Comparison of ENCODE assay signal across 20 cellular contexts in genomic region chr14:96203116-96203515, GRCh38. TPM values are rescaled to one million over a fixed set of nuclear protein-coding genes. Genes with fewer than 3 reads are reported as not detected.
"Had no signal": no experiment of that assay in that cellular context is flagged by ENCODE, and none has a peak within 500 bp of the region (broad histone marks: within the 10 kb centered on the region; RNA-seq: fewer than 3 reads in every experiment).

No MANE protein-coding gene starts in this region.

- H3K4me3 Mint-ChIP-seq: stimulated activated effector memory CD8-positive, alpha-beta T cell treated with anti-CD3 and anti-CD28 coated beads, Interleukin-12 subunit alpha, Interleukin-12 subunit beta, amount 100 ng/mL, for 72 hours had no signal

- H3K27me3 ChIP-seq: hepatocyte, right lobe of liver had no signal

- H3K9me3 Mint-ChIP-seq: naive B cell; stimulated activated effector memory CD8-positive, alpha-beta T cell treated with anti-CD3 and anti-CD28 coated beads, Interleukin-12 subunit alpha, Interleukin-12 subunit beta, amount 100 ng/mL, for 72 hours had no signal

- H3K36me3 ChIP-seq: left ventricle myocardium inferior, lower lobe of right lung, neutrophil, right lobe of liver, tibial artery had no signal

- H3K27ac Mint-ChIP-seq: naive B cell; stimulated activated effector memory CD8-positive, alpha-beta T cell treated with anti-CD3 and anti-CD28 coated beads, Interleukin-12 subunit alpha, Interleukin-12 subunit beta, amount 100 ng/mL, for 72 hours had no signal

- H3K4me3 ChIP-seq: hepatocyte, left ventricle myocardium inferior, lower lobe of right lung, psoas muscle, right lobe of liver, tibial artery had no signal

- H3K36me3 Mint-ChIP-seq: stimulated activated effector memory CD8-positive, alpha-beta T cell treated with anti-CD3 and anti-CD28 coated beads, Interleukin-12 subunit alpha, Interleukin-12 subunit beta, amount 100 ng/mL, for 72 hours had no signal

- DNase-seq: cortex of kidney; dorsolateral prefrontal cortex; effector CD8-positive, alpha-beta T cell; foreskin melanocyte; head of caudate nucleus; left cardiac atrium; left ventricle myocardium inferior; lower lobe of right lung; naive B cell; psoas muscle; retina; right lobe of liver; stimulated activated CD4-positive, alpha-beta T cell treated with anti-CD3 and anti-CD28 coated beads, Interleukin-4, amount 100 ng/mL, for 1 hour; stimulated activated CD8-positive, alpha-beta memory T cell treated with anti-CD3 and anti-CD28 coated beads, Interleukin-4, amount 100 ng/mL, for 48 hours; stimulated activated naive CD8-positive, alpha-beta T cell treated with anti-CD3 and anti-CD28 coated beads, Interleukin-15, Interleukin-2, amounts not matched to agents 100 U/mL and 50 U/mL, for 24 hours; tibial artery had no signal

- H3K9me3 ChIP-seq: left ventricle myocardium inferior, lower lobe of right lung, neutrophil, psoas muscle, right lobe of liver, tibial artery had no signal

- ATAC-seq: left cardiac atrium; psoas muscle; right lobe of liver; stimulated activated effector memory CD8-positive, alpha-beta T cell treated with anti-CD3 and anti-CD28 coated beads, Interleukin-12 subunit alpha, Interleukin-12 subunit beta, amount 100 ng/mL, for 72 hours; stimulated activated naive CD8-positive, alpha-beta T cell treated with anti-CD3 and anti-CD28 coated beads, Interleukin-15, Interleukin-2, amounts not matched to agents 100 U/mL and 50 U/mL, for 24 hours had no signal

- H3K4me1 ChIP-seq: psoas muscle had no signal

- H3K27ac ChIP-seq: left ventricle myocardium inferior, lower lobe of right lung, neutrophil, psoas muscle, right lobe of liver, tibial artery had no signal

RNA-seq across cellular contexts. Expression of gene BDKRB1, which starts 52.9 kb away (rescaled TPM):
- total RNA-seq: left ventricle myocardium inferior, lower lobe of right lung, temporal lobe had no signal
